Comparison of ENCODE assay signal across 29 cellular contexts in the genomic region with DNA sequence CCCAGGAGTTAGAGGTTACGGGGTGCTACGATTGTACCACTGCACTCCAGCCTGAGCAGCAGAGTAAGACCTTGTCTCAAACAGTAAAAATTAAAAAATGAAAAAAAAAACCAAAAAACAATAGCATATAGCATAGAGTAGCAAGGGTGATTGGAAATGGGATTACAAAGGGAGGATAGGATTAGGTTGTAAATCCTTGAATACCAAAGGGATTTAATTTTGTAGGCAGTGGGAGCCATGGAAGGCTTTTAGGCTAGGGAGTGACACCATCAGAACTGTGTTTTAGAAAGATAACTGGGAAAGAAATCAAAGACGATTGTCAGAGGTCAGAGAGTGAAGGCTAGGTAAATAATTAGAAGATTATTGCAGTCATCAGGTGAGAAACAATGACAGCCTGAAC.
"Had no signal": no experiment of that assay in that cellular context is flagged by ENCODE, and none has a peak within 500 bp of the region (broad histone marks: within the 10 kb centered on the region; RNA-seq: fewer than 3 reads in every experiment).

No MANE protein-coding gene starts in this region.

- ATAC-seq: foreskin keratinocyte; gastroesophageal sphincter; heart left ventricle; left lobe of liver; natural killer cell treated with Interleukin-12 subunit alpha and Interleukin-12 subunit beta and Interleukin-15 and Interleukin-18, amount 100 ng/mL, for 72 hours; sciatic nerve had no signal

- H3K9me3 ChIP-seq: esophagus muscularis mucosa, gastroesophageal sphincter, heart left ventricle, neutrophil, stomach, thyroid gland, vagina had no signal

- H3K27ac ChIP-seq: epithelial cell of prostate, esophagus muscularis mucosa, foreskin keratinocyte, gastroesophageal sphincter, heart left ventricle, hepatocyte, neutrophil, parathyroid adenoma, stomach, thyroid gland, vagina had no signal

- H3K27ac Mint-ChIP-seq: dendritic cell treated with granulocyte-macrophage colony-stimulating factor and Interleukin-4, amounts not matched to agents 40 ng/mL and 50 ng/mL, for 4 days; endodermal cell; natural killer cell treated with Interleukin-12 subunit alpha and Interleukin-12 subunit beta and Interleukin-15 and Interleukin-18, amount 100 ng/mL, for 72 hours; progenitor cell of endocrine pancreas had no signal

- FAIRE-seq: kidney had no signal

- H3K9ac ChIP-seq: parathyroid adenoma had no signal

- H3K36me3 ChIP-seq: esophagus muscularis mucosa, gastroesophageal sphincter, heart left ventricle, neutrophil, stomach, thyroid gland, vagina had no signal

- H3K27me3 Mint-ChIP-seq: memory B cell; natural killer cell treated with Interleukin-12 subunit alpha and Interleukin-12 subunit beta and Interleukin-15 and Interleukin-18, amount 100 ng/mL, for 72 hours had no signal

- H3K4me2 ChIP-seq: hepatocyte, smooth muscle cell had no signal

- H2AFZ ChIP-seq: hepatocyte, parathyroid adenoma had no signal

- H3K79me2 ChIP-seq: parathyroid adenoma had no signal

- H3K9me3 Mint-ChIP-seq: dendritic cell treated with granulocyte-macrophage colony-stimulating factor and Interleukin-4, amounts not matched to agents 40 ng/mL and 50 ng/mL, for 4 days; endodermal cell; memory B cell; natural killer cell treated with Interleukin-12 subunit alpha and Interleukin-12 subunit beta and Interleukin-15 and Interleukin-18, amount 100 ng/mL, for 72 hours; neural crest cell had no signal

- DNase-seq: effector CD8-positive, alpha-beta T cell; endodermal cell; foreskin keratinocyte; heart left ventricle; kidney; stimulated activated CD4-positive, alpha-beta T cell treated with anti-CD3 and anti-CD28 coated beads, Interleukin-12 subunit alpha, Interleukin-12 subunit beta, amount 100 ng/mL, for 4 hours; stimulated activated CD4-positive, alpha-beta T cell treated with anti-CD3 and anti-CD28 coated beads, Interleukin-1b, Interleukin-23, amount 100 ng/mL, for 48 hours; stimulated activated CD4-positive, alpha-beta T cell treated with anti-CD3 and anti-CD28 coated beads, Interleukin-4, amount 100 ng/mL, for 1 hour; stimulated activated CD8-positive, alpha-beta memory T cell treated with anti-CD3 and anti-CD28 coated beads, Interleukin-4, amount 100 ng/mL, for 48 hours; stimulated activated naive CD4-positive, alpha-beta T cell treated with Interleukin-2 at 50 U/mL for 16 hours; stomach; thyroid gland; trophoblast cell had no signal

- H3K4me3 ChIP-seq: esophagus muscularis mucosa, gastroesophageal sphincter, heart left ventricle, hepatocyte, lung, smooth muscle cell, stomach, thyroid gland, vagina had no signal

- H3K4me3 Mint-ChIP-seq: dendritic cell treated with granulocyte-macrophage colony-stimulating factor and Interleukin-4, amounts not matched to agents 40 ng/mL and 50 ng/mL, for 4 days; endodermal cell; memory B cell; natural killer cell treated with Interleukin-12 subunit alpha and Interleukin-12 subunit beta and Interleukin-15 and Interleukin-18, amount 100 ng/mL, for 72 hours; neural crest cell had no signal

- H3K27me3 ChIP-seq: esophagus muscularis mucosa, gastroesophageal sphincter, heart left ventricle, hepatocyte, stomach, thyroid gland, vagina had no signal
